In genomic region chr11:131460931-131461330, GRCh38 we compare ENCODE assay signal across 34 cellular contexts.
"Had no signal": no experiment of that assay in that cellular context is flagged by ENCODE, and none has a peak within 500 bp of the region (broad histone marks: within the 10 kb centered on the region; RNA-seq: fewer than 3 reads in every experiment).

No MANE protein-coding gene starts in this region.

- H3K36me3 ChIP-seq: MG63 had no signal

- H3K9ac ChIP-seq: KMS-11 had no signal

- DNase-seq: Karpas-422, Kasumi-1, MG63, MM.1S, MV-4-11, NCI-H1048, NCI-H1092, NCI-H1092 treated with DMSO at 0.1 percent for 48 hours, NCI-H1105, NCI-H1105 treated with DMSO at 0.1 percent for 48 hours, NCI-H1417, NCI-H1417 treated with DMSO at 0.1 percent for 48 hours, NCI-H1436, NCI-H1436 treated with DMSO at 0.1 percent for 48 hours, NCI-H146, NCI-H1694, NCI-H1694 treated with DMSO at 0.1 percent for 48 hours, NCI-H187, NCI-H187 treated with DMSO at 0.1 percent for 48 hours, NCI-H1930, NCI-H2029, NCI-H2029 treated with DMSO at 0.1 percent for 48 hours, NCI-H2081, NCI-H2081 treated with DMSO at 0.1 percent for 48 hours, NCI-H2107, NCI-H2171, NCI-H2171 treated with DMSO at 0.1 percent for 48 hours, NCI-H2227 treated with DMSO at 0.1 percent for 48 hours, NCI-H226, NCI-H345, NCI-H446, NCI-H446 treated with DMSO at 0.1 percent for 48 hours, NCI-H510A had no signal

- H3K4me3 ChIP-seq: MG63 had no signal

- H3K9me3 ChIP-seq: MG63 had no signal

- H3K4me2 ChIP-seq: KMS-11 had no signal

- H3K27me3 ChIP-seq: MG63 had no signal

- H3K27ac ChIP-seq: KMS-11 had no signal
